In the genomic region with DNA sequence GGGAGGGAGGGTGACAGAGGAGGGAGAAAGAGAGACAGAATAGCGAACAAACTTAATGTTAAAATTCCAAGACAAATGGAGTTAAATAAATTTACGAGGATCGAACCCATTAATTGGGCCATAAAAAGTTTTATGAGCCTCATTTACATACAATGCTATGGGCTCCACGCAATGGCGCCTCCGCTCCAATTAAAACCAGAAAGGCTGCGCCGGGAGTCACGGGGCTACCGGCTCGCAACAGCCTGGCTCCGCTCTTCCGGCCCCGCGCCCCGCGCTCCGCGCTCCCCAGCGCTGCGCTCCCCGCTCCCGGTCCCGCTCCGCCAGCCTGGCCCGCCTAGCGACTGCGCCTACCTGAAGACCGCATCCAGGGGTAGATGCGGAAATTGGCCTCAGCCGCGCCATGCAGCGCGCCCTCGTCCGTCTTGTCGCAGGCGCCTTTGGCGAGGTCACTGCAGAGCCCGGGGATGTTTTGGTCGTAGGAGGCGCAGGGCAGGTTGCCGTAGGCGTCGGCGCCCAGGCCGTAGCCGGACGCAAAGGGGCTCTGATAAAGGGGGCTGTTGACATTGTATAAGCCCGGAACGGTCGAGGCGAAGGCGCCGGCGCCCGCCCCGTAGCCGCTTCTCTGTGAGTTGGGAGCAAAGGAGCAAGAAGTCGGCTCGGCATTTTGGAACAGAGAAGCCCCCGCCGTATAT, we compare ENCODE assay signal across 8 cellular contexts. TPM values are rescaled to one million over a fixed set of nuclear protein-coding genes. Genes with fewer than 3 reads are reported as not detected.
DNase-seq lines count a peak whose midpoint lies in the region; ATAC-seq and TF ChIP-seq lines count a peak whose summit lies in the region.

No MANE protein-coding gene starts in this region.

- TF ChIP-seq CTCF in AG04450 (IDR thresholded peaks at IDR 0.05; ENCODE audit: low read depth, low read length), result no peak
- no peak for TF ChIP-seq CTCF in HFFc6 (IDR thresholded peaks at IDR 0.05)
- TF ChIP-seq CTCF in mesothelial cell of epicardium (IDR thresholded peaks at IDR 0.05; ENCODE audit: unreplicated experiment), result no peak
- TF ChIP-seq CTCF in osteocyte (IDR thresholded peaks at IDR 0.05), result no peak

- H3K27me3 Mint-ChIP-seq in HFFc6 (ENCODE audit: insufficient read depth), result peaks cover 11% of the 10 kb centered on the region
- peaks cover 88% of the 10 kb centered on the region for H3K27me3 Mint-ChIP-seq in activated naive CD8-positive, alpha-beta T cell treated with anti-CD3 and anti-CD28 coated beads, Interleukin-2, amount 10 ng/mL, durations not matched to agents 7 days and 5 days
- H3K27me3 Mint-ChIP-seq in mesothelial cell of epicardium (ENCODE audit: low read depth), result peaks cover 82% of the 10 kb centered on the region
- peaks cover 90% of the 10 kb centered on the region for H3K27me3 Mint-ChIP-seq in osteocyte (ENCODE audit: unreplicated experiment)

- peak overlapping the region; percentile 21 for H3K27ac ChIP-seq in AG04450 (ENCODE audit: low read depth, low read length)

- H3K27ac Mint-ChIP-seq in HFFc6, result peak overlapping the region; percentile 91
- peak overlapping the region; percentile 79 for H3K27ac Mint-ChIP-seq in activated naive CD8-positive, alpha-beta T cell treated with anti-CD3 and anti-CD28 coated beads, Interleukin-2, amount 10 ng/mL, durations not matched to agents 7 days and 5 days
- H3K27ac Mint-ChIP-seq in mesothelial cell of epicardium, result peak overlapping the region; percentile 96
- no peak overlapping the region for H3K27ac Mint-ChIP-seq in osteocyte (ENCODE audit: unreplicated experiment)

- H3K4me3 ChIP-seq in AG04450 (ENCODE audit: low read depth, low read length), result peak overlapping the region; percentile 68

- no peak for ATAC-seq in activated naive CD8-positive, alpha-beta T cell treated with anti-CD3 and anti-CD28 coated beads, Interleukin-2, amount 10 ng/mL, durations not matched to agents 7 days and 5 days (ENCODE audit: low read depth)
- no peak for ATAC-seq in GM21367 (IDR thresholded peaks at IDR 0.05; ENCODE audit: unreplicated experiment)

- H3K9me3 Mint-ChIP-seq in HFFc6, result no peaks in the 10 kb centered on the region
- no peaks in the 10 kb centered on the region for H3K9me3 Mint-ChIP-seq in activated naive CD8-positive, alpha-beta T cell treated with anti-CD3 and anti-CD28 coated beads, Interleukin-2, amount 10 ng/mL, durations not matched to agents 7 days and 5 days
- H3K9me3 Mint-ChIP-seq in mesothelial cell of epicardium, result no peaks in the 10 kb centered on the region
- peaks cover 7% of the 10 kb centered on the region for H3K9me3 Mint-ChIP-seq in osteocyte (ENCODE audit: unreplicated experiment)

- DNase-seq in AG04450 (ENCODE audit: low read depth, low spot score), result no peak
- no peak for DNase-seq in HFFc6
- no peak for DNase-seq in activated naive CD8-positive, alpha-beta T cell treated with anti-CD3 and anti-CD28 coated beads, Interleukin-2, amount 10 ng/mL, durations not matched to agents 7 days and 5 days
- peak in 1 of 2 experiments; percentile 64 for DNase-seq in mesothelial cell of epicardium (ENCODE audit: low spot score in 2 of 2, unreplicated experiment in 2 of 2)
- DNase-seq in RPMI8226, result no peak
- no peak for DNase-seq in osteocyte (ENCODE audit: extremely low spot score, unreplicated experiment)
- DNase-seq in COR-L47 (lab: John Stamatoyannopoulos, UW), result no peak

- CTCF ChIA-PET in AG04450 (lab: Charles Lee), result interaction anchor here (0.9 to 1.9 kb wide), 7 partner anchors 11 to 786 kb away, joined by 4 to 13 read pairs (median 6); a partner anchor contains a TSS

- peaks cover 10% of the 10 kb centered on the region for H3K27me3 ChIP-seq in AG04450 (ENCODE audit: control insufficient read depth, insufficient read depth, low read length)

- peak overlapping the region; percentile 91 for H3K4me3 Mint-ChIP-seq in HFFc6
- H3K4me3 Mint-ChIP-seq in activated naive CD8-positive, alpha-beta T cell treated with anti-CD3 and anti-CD28 coated beads, Interleukin-2, amount 10 ng/mL, durations not matched to agents 7 days and 5 days, result no peak overlapping the region
- H3K4me3 Mint-ChIP-seq in mesothelial cell of epicardium, result peak overlapping the region; percentile 87
- H3K4me3 Mint-ChIP-seq in osteocyte (ENCODE audit: unreplicated experiment), result no peak overlapping the region

- H3K36me3 Mint-ChIP-seq in HFFc6 (ENCODE audit: low read depth) (peaks cover 5% of the 10 kb centered on the region), mesothelial cell of epicardium (peaks cover 13% of the 10 kb centered on the region), osteocyte (ENCODE audit: unreplicated experiment) (peaks cover 1% of the 10 kb centered on the region)
- no peaks in the 10 kb centered on the region for H3K36me3 Mint-ChIP-seq in activated naive CD8-positive, alpha-beta T cell treated with anti-CD3 and anti-CD28 coated beads, Interleukin-2, amount 10 ng/mL, durations not matched to agents 7 days and 5 days

- H3K4me1 Mint-ChIP-seq in HFFc6 (ENCODE audit: low read depth), result peaks cover 39% of the 10 kb centered on the region
- peaks cover 35% of the 10 kb centered on the region for H3K4me1 Mint-ChIP-seq in activated naive CD8-positive, alpha-beta T cell treated with anti-CD3 and anti-CD28 coated beads, Interleukin-2, amount 10 ng/mL, durations not matched to agents 7 days and 5 days
- H3K4me1 Mint-ChIP-seq in mesothelial cell of epicardium, result peaks cover 61% of the 10 kb centered on the region
- peaks cover 18% of the 10 kb centered on the region for H3K4me1 Mint-ChIP-seq in osteocyte (ENCODE audit: unreplicated experiment)

- POLR2A ChIA-PET in AG04450 (lab: Yijun Ruan, JAX), result interaction anchor here (0.6 kb wide), 1 partner anchor 956 kb away, joined by 3 read pairs; no protein-coding TSS in a partner anchor
- POLR2A ChIA-PET in activated naive CD8-positive, alpha-beta T cell treated with anti-CD3 and anti-CD28 coated beads, Interleukin-2, amount 10 ng/mL, durations not matched to agents 7 days and 5 days (lab: Charles Lee), result interaction anchor here (0.8 kb wide), 1 partner anchor 29 kb away, joined by 4 read pairs; a partner anchor contains a TSS

- H3K9me3 ChIP-seq in AG04450 (ENCODE audit: control insufficient read depth, insufficient read depth, low read length), result peaks cover 16% of the 10 kb centered on the region; the same call in 1 of the 2 replicates

RNA-seq across cellular contexts. Expression of a gene that starts 0.5 kb away (rescaled TPM):
- 5.1 and 5.3 TPM in 2 replicates for polyA plus RNA-seq in AG04450 (2011; rRNA removed)
- 1.7 and 2.6 TPM in 2 replicates for polyA minus RNA-seq in AG04450 (2011; rRNA and poly(A)+ RNA removed)
- total RNA-seq in HFFc6 (2021; fragmentation: NEBNext Ultra II Directional; extraction: Animal tissue kit (Norgen Biotek cat#: 25700)), result 1 to 10 TPM; 6.2 to 8.2 (median 6.8) TPM
- not detected for total RNA-seq in activated naive CD8-positive, alpha-beta T cell treated with anti-CD3 and anti-CD28 coated beads, Interleukin-2, amount 10 ng/mL, durations not matched to agents 7 days and 5 days
- total RNA-seq in mesothelial cell of epicardium (17.4 to 18.9 TPM (median 17.9 TPM) in 3 replicates), osteocyte (not detected in 2 replicates)

RNA-seq across cellular contexts. Expression of a gene that starts 3.6 kb away (rescaled TPM):
- polyA plus RNA-seq in AG04450 (2011; rRNA removed), result 1.6 and 1.9 TPM in 2 replicates
- 2.2 and 2.6 TPM in 2 replicates for polyA minus RNA-seq in AG04450 (2011; rRNA and poly(A)+ RNA removed)
- 1 to 10 TPM in 3 of 6 experiments, under 1 TPM in 3; 0.33 to 1.9 (median 1.1) TPM for total RNA-seq in HFFc6 (2021; fragmentation: NEBNext Ultra II Directional; extraction: Animal tissue kit (Norgen Biotek cat#: 25700))
- total RNA-seq in activated naive CD8-positive, alpha-beta T cell treated with anti-CD3 and anti-CD28 coated beads, Interleukin-2, amount 10 ng/mL, durations not matched to agents 7 days and 5 days, result not detected
- total RNA-seq in mesothelial cell of epicardium (197 to 209 TPM (median 201 TPM) in 3 replicates), osteocyte (not detected in 2 replicates)

RNA-seq across cellular contexts. Expression of a gene that starts 8.4 kb away (rescaled TPM):
- polyA plus RNA-seq in AG04450 (2011; rRNA removed), result 1.2 and 1.3 TPM in 2 replicates
- polyA minus RNA-seq in AG04450 (2011; rRNA and poly(A)+ RNA removed), result 0.91 and 2.1 TPM in 2 replicates
- total RNA-seq in HFFc6 (2021; fragmentation: NEBNext Ultra II Directional; extraction: Animal tissue kit (Norgen Biotek cat#: 25700)), result 1 to 10 TPM; 2.3 to 3.8 (median 2.8) TPM
- total RNA-seq in activated naive CD8-positive, alpha-beta T cell treated with anti-CD3 and anti-CD28 coated beads, Interleukin-2, amount 10 ng/mL, durations not matched to agents 7 days and 5 days, result not detected
- 43.7 to 45.6 TPM (median 44.4 TPM) in 3 replicates for total RNA-seq in mesothelial cell of epicardium
- not detected in 2 replicates for total RNA-seq in osteocyte

RNA-seq across cellular contexts. Expression of a gene that starts 9.4 kb away (rescaled TPM):
- 0.78 and 1.5 TPM in 2 replicates for polyA plus RNA-seq in AG04450 (2011; rRNA removed)
- 0.18 TPM in 1 of 2 replicates, not detected in the other for polyA minus RNA-seq in AG04450 (2011; rRNA and poly(A)+ RNA removed)
- 10 to 100 TPM; 25.2 to 37.0 (median 26.7) TPM for total RNA-seq in HFFc6 (2021; fragmentation: NEBNext Ultra II Directional; extraction: Animal tissue kit (Norgen Biotek cat#: 25700))
- total RNA-seq in activated naive CD8-positive, alpha-beta T cell treated with anti-CD3 and anti-CD28 coated beads, Interleukin-2, amount 10 ng/mL, durations not matched to agents 7 days and 5 days, result not detected
- total RNA-seq in mesothelial cell of epicardium (10.8 to 14.5 TPM (median 13.2 TPM) in 3 replicates), osteocyte (not detected in 2 replicates)

RNA-seq across cellular contexts. Expression of a gene that starts 12.5 kb away (rescaled TPM):
- 48.3 and 51.0 TPM in 2 replicates for polyA plus RNA-seq in AG04450 (2011; rRNA removed)
- polyA minus RNA-seq in AG04450 (2011; rRNA and poly(A)+ RNA removed), result 37.7 and 49.7 TPM in 2 replicates
- total RNA-seq in HFFc6 (2021; fragmentation: NEBNext Ultra II Directional; extraction: Animal tissue kit (Norgen Biotek cat#: 25700)), result 1 to 10 TPM; 2.0 to 3.8 (median 2.8) TPM
- not detected for total RNA-seq in activated naive CD8-positive, alpha-beta T cell treated with anti-CD3 and anti-CD28 coated beads, Interleukin-2, amount 10 ng/mL, durations not matched to agents 7 days and 5 days
- total RNA-seq in mesothelial cell of epicardium, result 128 to 133 TPM (median 133 TPM) in 3 replicates
- total RNA-seq in osteocyte, result not detected in 2 replicates

Comparison
In these comparisons a context has a peak if more than half of its experiments do, and no peak if none do; other contexts are left out.
1. H3K4me3 Mint-ChIP-seq: peak in HFFc6 (single experiment) and mesothelial cell of epicardium (single experiment); none in activated naive CD8-positive, alpha-beta T cell treated with anti-CD3 and anti-CD28 coated beads, Interleukin-2, amount 10 ng/mL, durations not matched to agents 7 days and 5 days (single experiment) and osteocyte (single experiment).
2. RNA of a gene that starts 3.6 kb away (total RNA-seq): 197 to 209 TPM in mesothelial cell of epicardium; 0.33 to 1.9 TPM in HFFc6, not detected in activated naive CD8-positive, alpha-beta T cell treated with anti-CD3 and anti-CD28 coated beads, Interleukin-2, amount 10 ng/mL, durations not matched to agents 7 days and 5 days and not detected in osteocyte; every median in the first group is over 10 times any median in the second.